Comparison of ENCODE assay signal across 1 cellular context in the genomic region with DNA sequence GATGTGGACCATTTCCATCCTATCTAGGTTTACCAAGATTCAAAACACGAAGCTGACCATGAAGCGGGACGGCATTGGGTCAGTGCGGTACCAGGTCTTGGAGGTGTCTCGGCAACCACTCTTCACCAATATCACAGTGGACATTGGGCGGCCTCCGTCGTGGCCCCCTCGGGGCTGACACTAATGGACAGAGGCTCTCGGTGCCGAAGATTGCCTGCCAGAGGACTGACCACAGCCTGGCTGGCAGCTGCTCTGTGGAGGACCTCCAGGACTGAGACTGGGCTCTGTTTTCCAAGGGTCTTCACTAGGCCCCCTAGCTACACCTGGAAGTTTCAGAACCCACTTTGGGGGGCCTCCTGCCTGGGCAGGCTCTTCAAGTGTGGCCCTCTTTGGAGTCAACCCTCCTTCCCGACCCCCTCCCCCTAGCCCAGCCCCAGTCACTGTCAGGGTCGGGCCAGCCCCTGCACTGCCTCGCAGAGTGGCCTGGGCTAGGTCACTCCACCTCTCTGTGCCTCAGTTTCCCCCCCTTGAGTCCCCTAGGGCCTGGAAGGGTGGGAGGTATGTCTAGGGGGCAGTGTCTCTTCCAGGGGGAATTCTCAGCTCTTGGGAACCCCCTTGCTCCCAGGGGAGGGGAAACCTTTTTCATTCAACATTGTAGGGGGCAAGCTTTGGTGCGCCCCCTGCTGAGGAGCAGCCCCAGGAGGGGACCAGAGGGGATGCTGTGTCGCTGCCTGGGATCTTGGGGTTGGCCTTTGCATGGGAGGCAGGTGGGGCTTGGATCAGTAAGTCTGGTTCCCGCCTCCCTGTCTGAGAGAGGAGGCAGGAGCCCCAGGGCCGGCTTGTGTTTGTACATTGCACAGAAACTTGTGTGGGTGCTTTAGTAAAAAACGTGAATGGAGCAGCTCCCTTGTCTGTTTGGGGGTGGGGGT.
TF ChIP-seq lines count a peak whose summit lies in the region.

No MANE protein-coding gene starts in this region.

TF ChIP-seq in IMR-90, 13 proteins besides CTCF, POLR2A, EP300 and RAD21:
- TF ChIP-seq, protein P1, sequence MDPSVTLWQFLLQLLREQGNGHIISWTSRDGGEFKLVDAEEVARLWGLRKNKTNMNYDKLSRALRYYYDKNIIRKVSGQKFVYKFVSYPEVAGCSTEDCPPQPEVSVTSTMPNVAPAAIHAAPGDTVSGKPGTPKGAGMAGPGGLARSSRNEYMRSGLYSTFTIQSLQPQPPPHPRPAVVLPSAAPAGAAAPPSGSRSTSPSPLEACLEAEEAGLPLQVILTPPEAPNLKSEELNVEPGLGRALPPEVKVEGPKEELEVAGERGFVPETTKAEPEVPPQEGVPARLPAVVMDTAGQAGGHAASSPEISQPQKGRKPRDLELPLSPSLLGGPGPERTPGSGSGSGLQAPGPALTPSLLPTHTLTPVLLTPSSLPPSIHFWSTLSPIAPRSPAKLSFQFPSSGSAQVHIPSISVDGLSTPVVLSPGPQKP (IDR thresholded peaks at IDR 0.05; ENCODE audit: borderline replicate concordance, low read depth, low read length): no peak
- no peak for TF ChIP-seq RFX5 (IDR thresholded peaks at IDR 0.05; ENCODE audit: low read depth, low read length)
- TF ChIP-seq, protein P2, sequence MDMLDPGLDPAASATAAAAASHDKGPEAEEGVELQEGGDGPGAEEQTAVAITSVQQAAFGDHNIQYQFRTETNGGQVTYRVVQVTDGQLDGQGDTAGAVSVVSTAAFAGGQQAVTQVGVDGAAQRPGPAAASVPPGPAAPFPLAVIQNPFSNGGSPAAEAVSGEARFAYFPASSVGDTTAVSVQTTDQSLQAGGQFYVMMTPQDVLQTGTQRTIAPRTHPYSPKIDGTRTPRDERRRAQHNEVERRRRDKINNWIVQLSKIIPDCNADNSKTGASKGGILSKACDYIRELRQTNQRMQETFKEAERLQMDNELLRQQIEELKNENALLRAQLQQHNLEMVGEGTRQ (IDR thresholded peaks at IDR 0.05; ENCODE audit: low read depth, low read length): no peak
- TF ChIP-seq NFE2L2 (IDR thresholded peaks at IDR 0.05; ENCODE audit: low read depth, low read length): no peak
- no peak for TF ChIP-seq RCOR1 (IDR thresholded peaks at IDR 0.05; ENCODE audit: insufficient replicate concordance, low read length)
- no peak for TF ChIP-seq SMC3 (IDR thresholded peaks at IDR 0.05; ENCODE audit: low read depth, low read length)
- TF ChIP-seq CHD1 (IDR thresholded peaks at IDR 0.05; ENCODE audit: low read depth, low read length): no peak
- TF ChIP-seq MAZ (IDR thresholded peaks at IDR 0.05; ENCODE audit: borderline replicate concordance, low read depth, low read length): no peak
- no peak for TF ChIP-seq BHLHE40 (IDR thresholded peaks at IDR 0.05; ENCODE audit: low read depth, low read length)
- TF ChIP-seq CEBPB (IDR thresholded peaks at IDR 0.05; ENCODE audit: low read depth, low read length): no peak
- no peak for TF ChIP-seq FOS (IDR thresholded peaks at IDR 0.05; ENCODE audit: low read depth, low read length)
- TF ChIP-seq MAFK (IDR thresholded peaks at IDR 0.05; ENCODE audit: low read depth, low read length): no peak
